18 cellular contexts compared by ENCODE assay signal in genomic region chr1:93578433-93578830, GRCh38.
DNase-seq lines count a peak whose midpoint lies in the region; ATAC-seq and TF ChIP-seq lines count a peak whose summit lies in the region.
"Had no signal": no experiment of that assay in that cellular context is flagged by ENCODE, and none has a peak within 500 bp of the region (broad histone marks: within the 10 kb centered on the region; RNA-seq: fewer than 3 reads in every experiment).

No MANE protein-coding gene starts in this region.

- H3K4me1 Mint-ChIP-seq in HFFc6 (ENCODE audit: low read depth) (peaks cover 50% of the 10 kb centered on the region), endothelial cell (ENCODE audit: unreplicated experiment) (peaks cover 4% of the 10 kb centered on the region)
- H3K4me1 Mint-ChIP-seq: CD4-positive, CD25-positive, alpha-beta regulatory T cell had no signal

- H3K9me3 Mint-ChIP-seq in HFFc6 = no peaks in the 10 kb centered on the region
- no peaks in the 10 kb centered on the region for H3K9me3 Mint-ChIP-seq in endothelial cell (ENCODE audit: unreplicated experiment)
- H3K9me3 Mint-ChIP-seq: CD4-positive, CD25-positive, alpha-beta regulatory T cell; H9 had no signal

- intact Hi-C loops in posterior vena cava (cut with DNase I) = no loop called here

- H3K27ac Mint-ChIP-seq in HFFc6 = peak overlapping the region; percentile 46; the same call in 1 of the 2 replicates
- no peak overlapping the region for H3K27ac Mint-ChIP-seq in endothelial cell (ENCODE audit: unreplicated experiment)

- TF ChIP-seq CTCF in 22Rv1 (IDR thresholded peaks at IDR 0.05) = no peak
- TF ChIP-seq CTCF in HFFc6 (IDR thresholded peaks at IDR 0.05) = no peak
- TF ChIP-seq CTCF in endothelial cell (IDR thresholded peaks at IDR 0.05; ENCODE audit: unreplicated experiment) = no peak
- no peak for TF ChIP-seq CTCF in GM10266 (IDR thresholded peaks at IDR 0.05; ENCODE audit: control insufficient read depth, insufficient read depth, low read depth, missing control alignments)

- H3K27me3 Mint-ChIP-seq in HFFc6 (ENCODE audit: insufficient read depth) (peaks cover 7% of the 10 kb centered on the region; the same call in 1 of the 2 replicates), endothelial cell (ENCODE audit: unreplicated experiment) (peaks cover 10% of the 10 kb centered on the region)
- H3K27me3 Mint-ChIP-seq: CD4-positive, CD25-positive, alpha-beta regulatory T cell had no signal

- H3K4me3 Mint-ChIP-seq in HFFc6 = no peak overlapping the region; the same call in 1 of the 2 replicates
- peak overlapping the region; percentile 24 for H3K4me3 Mint-ChIP-seq in endothelial cell (ENCODE audit: unreplicated experiment)
- H3K4me3 Mint-ChIP-seq: CD4-positive, CD25-positive, alpha-beta regulatory T cell; H9 had no signal

- no peak for ATAC-seq in HG03039 (IDR thresholded peaks at IDR 0.05; ENCODE audit: unreplicated experiment)
- ATAC-seq: Panc1, Right ventricle myocardium inferior had no signal

- DNase-seq in HFFc6 (no peak), endothelial cell (ENCODE audit: low spot score) (no peak), posterior vena cava (ENCODE audit: low spot score) (peak; percentile 68), C1 segment of cervical spinal cord (lab: John Stamatoyannopoulos, UW) (no peak), AG08396 (ENCODE audit: low spot score) (no peak), GM10266 (ENCODE audit: extremely low spot score) (no peak)
- DNase-seq: AML-193; Caco-2; CD4-positive, CD25-positive, alpha-beta regulatory T cell; H9; MV-4-11; NCI-H187 treated with DMSO at 0.1 percent for 48 hours; NCI-H446 treated with DMSO at 0.1 percent for 48 hours; NCI-H748 treated with DMSO at 0.1 percent for 48 hours had no signal

- H3K27ac ChIP-seq in 22Rv1 = peak overlapping the region; percentile 77

- H3K36me3 Mint-ChIP-seq in HFFc6 (ENCODE audit: low read depth) = peaks cover 40% of the 10 kb centered on the region
- peaks cover 23% of the 10 kb centered on the region for H3K36me3 Mint-ChIP-seq in endothelial cell (ENCODE audit: low read depth, unreplicated experiment)
- H3K36me3 Mint-ChIP-seq: CD4-positive, CD25-positive, alpha-beta regulatory T cell had no signal
